Comparison of ENCODE assay signal across 19 cellular contexts in the genomic region with DNA sequence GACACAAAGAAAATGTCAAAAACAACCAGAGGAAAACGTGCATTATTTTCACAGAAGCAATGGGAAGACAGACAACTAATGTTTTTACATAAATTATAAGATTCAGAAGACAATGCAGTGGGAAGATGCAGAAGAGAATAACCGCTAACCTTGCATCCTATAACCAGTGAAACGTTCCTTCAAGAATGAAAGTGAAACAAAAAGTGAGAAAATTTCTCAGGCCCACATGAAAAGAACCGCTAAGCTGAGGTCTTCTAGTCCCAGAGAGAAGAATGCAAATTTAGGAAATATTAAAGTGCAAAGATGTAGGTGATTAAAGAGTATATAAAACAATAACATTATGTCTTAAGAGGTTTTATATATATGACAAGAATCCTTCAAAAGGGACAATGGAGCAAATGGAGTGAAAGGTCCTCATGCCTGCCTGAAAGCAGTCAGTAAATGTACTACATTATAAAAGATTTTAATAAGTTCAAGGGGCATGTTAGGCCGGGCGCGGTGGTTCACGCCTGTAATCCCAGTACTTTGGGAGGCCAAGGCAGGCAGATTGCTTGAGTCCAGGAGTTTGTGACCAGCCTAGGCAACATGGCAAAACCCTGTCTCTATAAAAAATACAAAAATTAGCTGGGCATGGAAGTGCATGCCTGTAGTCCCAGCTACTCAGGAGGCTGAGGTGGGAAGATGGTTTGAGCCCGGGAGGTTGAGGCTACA. TPM values are rescaled to one million over a fixed set of nuclear protein-coding genes. Genes with fewer than 3 reads are reported as not detected.
A peak's percentile ranks its signal among the peaks of the same experiment; 100 is the strongest.
DNase-seq lines count a peak whose midpoint lies in the region; ATAC-seq and TF ChIP-seq lines count a peak whose summit lies in the region.
"Had no signal": no experiment of that assay in that cellular context is flagged by ENCODE, and none has a peak within 500 bp of the region (broad histone marks: within the 10 kb centered on the region; RNA-seq: fewer than 3 reads in every experiment).

No MANE protein-coding gene starts in this region.

- intact Hi-C loops in left colon (cut with DNase I, micrococcal nuclease) = no loop called here

- peaks cover 14% of the 10 kb centered on the region for H3K9me3 Mint-ChIP-seq in activated CD4-positive, alpha-beta T cell treated with anti-CD3 and anti-CD28 coated beads, Interleukin-2, amount 10 ng/mL, durations not matched to agents 7 days and 5 days
- H3K9me3 Mint-ChIP-seq: HFFc6, WTC11 had no signal

- H3K27me3 ChIP-seq in brain microvascular endothelial cell (replicated peaks) = no peaks in the 10 kb centered on the region
- H3K27me3 ChIP-seq: breast epithelium had no signal

- TF ChIP-seq CTCF in brain microvascular endothelial cell (IDR thresholded peaks at IDR 0.05; ENCODE audit: low read depth, low read length, missing control alignments) = no peak

- peaks cover 52% of the 10 kb centered on the region for H3K36me3 ChIP-seq in brain microvascular endothelial cell (replicated peaks)

- H3K27ac ChIP-seq in brain microvascular endothelial cell = no peak overlapping the region
- H3K27ac ChIP-seq: A549, breast epithelium, thoracic aorta had no signal

- POLR2A ChIA-PET in activated CD4-positive, alpha-beta T cell treated with anti-CD3 and anti-CD28 coated beads, Interleukin-2, amount 10 ng/mL, durations not matched to agents 7 days and 5 days (lab: Charles Lee) = interaction anchor here (0.6 kb wide), 1 partner anchor 138 kb away, joined by 3 read pairs; no protein-coding TSS in a partner anchor

- H3K4me3 ChIP-seq in brain microvascular endothelial cell (ENCODE audit: low read depth, low read length) = no peak overlapping the region
- H3K4me3 ChIP-seq: A549, breast epithelium, K562, thoracic aorta had no signal

- ATAC-seq in GM19351 (IDR thresholded peaks at IDR 0.05; ENCODE audit: unreplicated experiment) (peak; percentile 67), left colon (peak; percentile 85), GM18520 (IDR thresholded peaks at IDR 0.05; ENCODE audit: unreplicated experiment) (no peak)
- ATAC-seq: A549, K562, left lobe of liver, Panc1, WTC11 had no signal

- H3K4me3 Mint-ChIP-seq in activated CD4-positive, alpha-beta T cell treated with anti-CD3 and anti-CD28 coated beads, Interleukin-2, amount 10 ng/mL, durations not matched to agents 7 days and 5 days = no peak overlapping the region
- H3K4me3 Mint-ChIP-seq: HFFc6, WTC11 had no signal

- peaks cover 5% of the 10 kb centered on the region for H3K27me3 Mint-ChIP-seq in activated CD4-positive, alpha-beta T cell treated with anti-CD3 and anti-CD28 coated beads, Interleukin-2, amount 10 ng/mL, durations not matched to agents 7 days and 5 days

- peaks cover 38% of the 10 kb centered on the region for H3K4me1 Mint-ChIP-seq in activated CD4-positive, alpha-beta T cell treated with anti-CD3 and anti-CD28 coated beads, Interleukin-2, amount 10 ng/mL, durations not matched to agents 7 days and 5 days

- in situ Hi-C loops in brain microvascular endothelial cell (cut with HindIII; ENCODE audit: low pct_ligation_motif_present, low sequenced_read_pairs) = no loop called here

- H3K27ac Mint-ChIP-seq in activated CD4-positive, alpha-beta T cell treated with anti-CD3 and anti-CD28 coated beads, Interleukin-2, amount 10 ng/mL, durations not matched to agents 7 days and 5 days = peak overlapping the region; percentile 1
- H3K27ac Mint-ChIP-seq: HFFc6, WTC11 had no signal

- CTCF ChIA-PET in activated CD4-positive, alpha-beta T cell treated with anti-CD3 and anti-CD28 coated beads, Interleukin-2, amount 10 ng/mL, durations not matched to agents 7 days and 5 days (lab: Charles Lee) = interaction anchor here (0.6 to 3.7 kb wide), 3 partner anchors 10 to 498 kb away, joined by 3 to 13 read pairs (median 3); no protein-coding TSS in a partner anchor

- DNase-seq in activated CD4-positive, alpha-beta T cell treated with anti-CD3 and anti-CD28 coated beads, Interleukin-2, amount 10 ng/mL, durations not matched to agents 7 days and 5 days = peak; percentile 43
- no peak for DNase-seq in activated CD4-positive, alpha-beta T cell treated with anti-CD3 and anti-CD28 coated beads for 1 hour
- DNase-seq in RPMI7951 (ENCODE audit: low read depth) (peak; percentile 34), left colon (no peak), brain microvascular endothelial cell (no peak), activated T-cell treated with anti-CD3 and anti-CD28 coated beads for 4 hours (no peak)
- DNase-seq: effector CD8-positive, alpha-beta T cell; HFFc6; NCI-H187; SW 1271 had no signal

- H3K36me3 Mint-ChIP-seq in activated CD4-positive, alpha-beta T cell treated with anti-CD3 and anti-CD28 coated beads, Interleukin-2, amount 10 ng/mL, durations not matched to agents 7 days and 5 days (ENCODE audit: low read depth) = peaks cover 16% of the 10 kb centered on the region

RNA-seq across cellular contexts. Expression of a gene that starts 43.1 kb away (rescaled TPM):
- not detected for total RNA-seq in activated CD4-positive, alpha-beta T cell treated with anti-CD3 and anti-CD28 coated beads, Interleukin-2, amount 10 ng/mL, durations not matched to agents 7 days and 5 days
- total RNA-seq in RPMI7951 (2014; rRNA removed; shearing (Covaris generic)) = 0.39 TPM in 1 of 2 replicates, not detected in the other
- total RNA-seq in left colon = 10 to 100 TPM; 69.3 to 74.7 TPM
- total RNA-seq: HFFc6, K562, WTC11 had no signal

Comparison
In these comparisons a context has a peak if more than half of its experiments do, and no peak if none do; other contexts are left out.
1. DNase-seq: peak in activated CD4-positive, alpha-beta T cell treated with anti-CD3 and anti-CD28 coated beads, Interleukin-2, amount 10 ng/mL, durations not matched to agents 7 days and 5 days (single experiment) and RPMI7951 (single experiment); none in activated CD4-positive, alpha-beta T cell treated with anti-CD3 and anti-CD28 coated beads for 1 hour (single experiment), left colon (0 of 2), brain microvascular endothelial cell (single experiment) and activated T-cell treated with anti-CD3 and anti-CD28 coated beads for 4 hours (single experiment).
2. RNA of a gene that starts 43.1 kb away (total RNA-seq): 69.3 to 74.7 TPM in left colon; not detected in activated CD4-positive, alpha-beta T cell treated with anti-CD3 and anti-CD28 coated beads, Interleukin-2, amount 10 ng/mL, durations not matched to agents 7 days and 5 days and 0.39 TPM in RPMI7951; every median in the first group is over 10 times any median in the second.